Comparison of ENCODE assay signal across 16 cellular contexts in the genomic region with DNA sequence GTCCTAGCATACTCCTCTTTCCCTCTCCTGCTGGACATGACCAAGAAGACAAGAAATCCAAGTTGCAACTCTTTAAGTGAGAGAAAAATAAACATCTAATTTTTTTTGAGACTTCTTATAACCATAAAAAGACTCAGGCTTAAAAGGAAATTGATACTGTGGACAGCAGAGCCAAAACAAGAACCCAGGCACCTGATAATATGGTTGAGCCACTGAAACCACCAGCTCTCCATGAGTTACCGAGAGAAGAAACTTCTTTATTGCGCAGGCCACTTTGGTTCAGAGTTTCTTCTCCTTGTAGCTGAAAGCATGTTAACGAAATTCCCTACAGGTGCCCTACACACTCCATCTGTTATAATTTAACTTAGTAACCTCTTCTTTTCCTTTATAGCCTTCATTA. TPM values are rescaled to one million over a fixed set of nuclear protein-coding genes. Genes with fewer than 3 reads are reported as not detected.
DNase-seq lines count a peak whose midpoint lies in the region; ATAC-seq and TF ChIP-seq lines count a peak whose summit lies in the region.
"Had no signal": no experiment of that assay in that cellular context is flagged by ENCODE, and none has a peak within 500 bp of the region (broad histone marks: within the 10 kb centered on the region; RNA-seq: fewer than 3 reads in every experiment).

No MANE protein-coding gene starts in this region.

- no peaks in the 10 kb centered on the region for H3K9me3 ChIP-seq in ovary
- H3K9me3 ChIP-seq: gastrocnemius medialis, psoas muscle, upper lobe of right lung had no signal

- WGBS in ovary, 3 donors, result 91 to 92% (median 91%) methylated on average over 3 of the region's 3 CpGs

- intact Hi-C loops in ovary (cut with DNase I), result no loop called here

- no peak overlapping the region for H3K27ac ChIP-seq in ovary
- H3K27ac ChIP-seq: gastrocnemius medialis, psoas muscle, upper lobe of right lung had no signal

- no peaks in the 10 kb centered on the region for H3K27me3 ChIP-seq in ovary
- H3K27me3 ChIP-seq: gastrocnemius medialis, upper lobe of right lung had no signal

- H3K4me1 ChIP-seq in ovary (ENCODE audit: insufficient read depth), result no peaks in the 10 kb centered on the region
- H3K4me1 ChIP-seq: gastrocnemius medialis, psoas muscle, upper lobe of right lung had no signal

- DNase-seq in NCI-H146 (lab: John Stamatoyannopoulos, UW), result no peak
- DNase-seq in T1000 (lab: John Stamatoyannopoulos, UW), result no peak
- no peak for DNase-seq in 8988T
- no peak for DNase-seq in ovary
- DNase-seq: activated CD8-positive, alpha-beta T cell treated with anti-CD3 and anti-CD28 coated beads for 36 hours; activated naive CD4-positive, alpha-beta T cell treated with Interleukin-2 at 50 U/mL for 16 hours; gastrocnemius medialis; NCI-H345; psoas muscle; T-helper 1 cell; upper lobe of right lung had no signal

- TF ChIP-seq CTCF in ovary (IDR thresholded peaks at IDR 0.05), result no peak

- TF ChIP-seq POLR2A in ovary (IDR thresholded peaks at IDR 0.05), result no peak

- no peaks in the 10 kb centered on the region for H3K36me3 ChIP-seq in ovary
- H3K36me3 ChIP-seq: gastrocnemius medialis, upper lobe of right lung had no signal

- H3K4me3 ChIP-seq in GM08714 (ENCODE audit: low read length), result peak overlapping the region; percentile 33; the same call in 1 of the 2 replicates
- H3K4me3 ChIP-seq in ovary, result no peak overlapping the region
- H3K4me3 ChIP-seq: gastrocnemius medialis, psoas muscle, upper lobe of right lung had no signal

- no peak for TF ChIP-seq EP300 in ovary (IDR thresholded peaks at IDR 0.05)

- ATAC-seq in GM19397 (IDR thresholded peaks at IDR 0.05; ENCODE audit: unreplicated experiment) (peak; percentile 37), HG02678 (IDR thresholded peaks at IDR 0.05; ENCODE audit: unreplicated experiment) (peak; percentile 66), HG03432 (IDR thresholded peaks at IDR 0.05; ENCODE audit: unreplicated experiment) (peak; percentile 65)
- ATAC-seq: gastrocnemius medialis, Panc1, psoas muscle, upper lobe of right lung had no signal

RNA-seq across cellular contexts. Expression of gene SPCS3, which starts 11.3 kb away (rescaled TPM):
- total RNA-seq in ovary, result 10 to 100 TPM; 41.7 to 89.3 (median 63.8) TPM
- 10 to 100 TPM; 18.5 to 39.0 TPM for polyA plus RNA-seq in ovary

RNA-seq across cellular contexts. Expression of gene ASB5, which starts 39.4 kb away (rescaled TPM):
- total RNA-seq in ovary, result under 1 TPM in 1 of 7 donors, not detected in 6; 0.23 TPM
- under 1 TPM; 0.11 to 0.37 TPM for polyA plus RNA-seq in ovary
- total RNA-seq: activated CD8-positive, alpha-beta T cell treated with anti-CD3 and anti-CD28 coated beads for 36 hours; upper lobe of right lung had no signal
